Comparison of ENCODE assay signal across 8 cellular contexts in the genomic region with DNA sequence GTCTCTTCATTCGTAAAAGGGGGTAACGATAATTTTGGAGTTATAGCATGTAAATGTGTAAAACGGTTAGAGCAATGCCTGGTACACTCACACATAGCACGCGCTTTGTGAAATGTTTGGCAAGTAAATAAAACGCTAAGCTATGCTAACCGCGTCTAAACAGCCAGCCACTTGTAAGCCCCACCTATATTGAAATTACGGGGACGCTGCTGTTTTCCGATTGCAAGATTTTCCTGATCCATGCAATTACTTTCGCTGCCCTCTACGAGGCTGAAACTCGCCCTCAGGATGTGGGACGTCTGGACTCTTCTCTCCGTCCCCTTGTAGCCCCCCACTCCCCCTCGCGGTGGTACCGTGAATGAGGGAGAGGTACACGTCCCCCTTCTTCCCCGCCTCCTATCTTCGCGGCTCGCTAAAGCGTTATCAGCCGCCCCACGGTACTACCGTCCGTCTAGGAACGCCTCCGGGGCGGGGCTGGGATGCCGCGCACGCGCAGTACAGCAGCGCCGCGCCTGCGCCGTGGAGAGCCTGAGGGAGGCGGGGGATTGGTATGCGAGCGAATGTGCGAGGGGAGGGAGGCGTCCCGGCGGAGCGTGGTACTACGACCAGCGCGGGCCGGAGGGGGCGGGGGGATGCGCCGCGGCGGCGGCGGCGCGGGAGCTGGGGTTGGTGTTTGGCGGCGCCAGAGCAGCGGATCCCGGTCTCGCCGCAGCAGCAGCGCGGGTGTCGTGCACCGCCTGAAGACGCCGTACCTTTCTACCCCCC. TPM values are rescaled to one million over a fixed set of nuclear protein-coding genes. Genes with fewer than 3 reads are reported as not detected.
DNase-seq lines count a peak whose midpoint lies in the region; ATAC-seq and TF ChIP-seq lines count a peak whose summit lies in the region.

A gene (plus strand): TSS at position 685 of the 765 bp plus-strand sequence.

- H3K27me3 Mint-ChIP-seq in T-helper 1 cell treated with Interleukin-12 subunit alpha and Interleukin-12 subunit beta and Interleukin-4 antibody, amounts not matched to agents 30 μg/mL and 1 μg/mL, for 36 hours (ENCODE audit: low read depth): peaks cover 4% of the 10 kb centered on the region
- no peaks in the 10 kb centered on the region for H3K27me3 Mint-ChIP-seq in progenitor cell of endocrine pancreas

- peaks cover 48% of the 10 kb centered on the region for H3K4me1 Mint-ChIP-seq in T-helper 1 cell treated with Interleukin-12 subunit alpha and Interleukin-12 subunit beta and Interleukin-4 antibody, amounts not matched to agents 30 μg/mL and 1 μg/mL, for 36 hours (ENCODE audit: low read depth)
- H3K4me1 Mint-ChIP-seq in progenitor cell of endocrine pancreas (ENCODE audit: low read depth): peaks cover 51% of the 10 kb centered on the region

- TF ChIP-seq CTCF in GM13977 (IDR thresholded peaks at IDR 0.05; ENCODE audit: extremely low read depth, insufficient read depth, missing control alignments) (peak; percentile 38), progenitor cell of endocrine pancreas (IDR thresholded peaks at IDR 0.05; ENCODE audit: unreplicated experiment) (peak; percentile 50)

- in situ Hi-C loops in GM13977 (cut with MboI; ENCODE audit: low pct_unique_long_range_greater_than_20kb, low sequenced_read_pairs, unreplicated experiment): no loop called here

- H3K4me3 Mint-ChIP-seq in T-helper 1 cell treated with Interleukin-12 subunit alpha and Interleukin-12 subunit beta and Interleukin-4 antibody, amounts not matched to agents 30 μg/mL and 1 μg/mL, for 36 hours: peak within 1 kb of the TSS; percentile 95
- peak within 1 kb of the TSS; percentile 99 for H3K4me3 Mint-ChIP-seq in progenitor cell of endocrine pancreas (ENCODE audit: low read depth)

- peak within 1 kb of the TSS; percentile 98 for H3K27ac Mint-ChIP-seq in T-helper 1 cell treated with Interleukin-12 subunit alpha and Interleukin-12 subunit beta and Interleukin-4 antibody, amounts not matched to agents 30 μg/mL and 1 μg/mL, for 36 hours
- peak within 1 kb of the TSS; percentile 98 for H3K27ac Mint-ChIP-seq in progenitor cell of endocrine pancreas

- peaks cover 8% of the 10 kb centered on the region for H3K36me3 Mint-ChIP-seq in T-helper 1 cell treated with Interleukin-12 subunit alpha and Interleukin-12 subunit beta and Interleukin-4 antibody, amounts not matched to agents 30 μg/mL and 1 μg/mL, for 36 hours (ENCODE audit: low read depth)
- H3K36me3 Mint-ChIP-seq in progenitor cell of endocrine pancreas (ENCODE audit: insufficient read depth): no peaks in the 10 kb centered on the region

- intact Hi-C loops in left cardiac atrium (cut with DNase I): loop anchor here (5.0 to 10.0 kb wide), 4 partner anchors 106 to 147 kb away; no protein-coding TSS in a partner anchor

- peak; percentile 92 for DNase-seq in GM13977 (ENCODE audit: low spot score)
- peak; percentile 86 for DNase-seq in NCI-H1694 (lab: John Stamatoyannopoulos, UW)
- peak; percentile 88 for DNase-seq in amniotic stem cell (lab: John Stamatoyannopoulos, UW)
- DNase-seq in left cardiac atrium: peak; percentile 96
- DNase-seq in progenitor cell of endocrine pancreas (ENCODE audit: low spot score, unreplicated experiment): peak; percentile 99
- peak; percentile 97 for DNase-seq in ureter (ENCODE audit: low spot score)

- ATAC-seq in HG02884 (IDR thresholded peaks at IDR 0.05; ENCODE audit: unreplicated experiment) (peak; percentile 49), left cardiac atrium (peak; percentile 90 to 92)

- no peaks in the 10 kb centered on the region for H3K9me3 Mint-ChIP-seq in T-helper 1 cell treated with Interleukin-12 subunit alpha and Interleukin-12 subunit beta and Interleukin-4 antibody, amounts not matched to agents 30 μg/mL and 1 μg/mL, for 36 hours
- no peaks in the 10 kb centered on the region for H3K9me3 Mint-ChIP-seq in progenitor cell of endocrine pancreas (ENCODE audit: low read depth)

RNA-seq across cellular contexts. Expression of the gene that starts here (rescaled TPM):
- total RNA-seq in left cardiac atrium (10 to 100 TPM; 12.1 to 16.9 TPM), progenitor cell of endocrine pancreas (48.7 and 49.3 TPM in 2 replicates), ureter (31.2 TPM)

Comparison
In these comparisons a context has a peak if more than half of its experiments do, and no peak if none do; other contexts are left out.
1. Peak in every context shown above with its lines: DNase-seq and ATAC-seq.